ENCODE assay signal across 8 cellular contexts in genomic region chr2:108662207-108662612, GRCh38. TPM values are rescaled to one million over a fixed set of nuclear protein-coding genes. Genes with fewer than 3 reads are reported as not detected.
A peak's percentile ranks its signal among the peaks of the same experiment; 100 is the strongest.
DNase-seq lines count a peak whose midpoint lies in the region; ATAC-seq and TF ChIP-seq lines count a peak whose summit lies in the region.
"Not testable (repeated sequence)": the region's sequence is repeated elsewhere in the genome, so short reads cannot be mapped to it uniquely, and the experiment has no call there.

No MANE protein-coding gene starts in this region.

- peak overlapping the region; percentile 76 for H3K4me2 ChIP-seq in smooth muscle cell

- not testable (repeated sequence) for H3K27me3 ChIP-seq in right lobe of liver; smooth muscle cell (ENCODE audit: low read depth)

- H4K20me1 ChIP-seq in smooth muscle cell (ENCODE audit: low read depth), result not testable (repeated sequence)

- ATAC-seq in GM19467 (IDR thresholded peaks at IDR 0.05; ENCODE audit: unreplicated experiment) (peak; percentile 87), HG02938 (IDR thresholded peaks at IDR 0.05; ENCODE audit: unreplicated experiment) (peak; percentile 87), esophagus mucosa (peak; percentile 73), right lobe of liver (peak; percentile 49 to 87 (median 61))
- peak; percentile 41 to 69 for ATAC-seq in activated CD4-positive, CD25-positive, alpha-beta regulatory T cell treated with anti-CD3 and anti-CD28 coated beads, Interleukin-2, amount 50 U/mL, for 24 hours

- not testable (repeated sequence) for TF ChIP-seq POLR2A in right lobe of liver (IDR thresholded peaks at IDR 0.05)

- not testable (repeated sequence) for H3F3A ChIP-seq in smooth muscle cell (ENCODE audit: low read depth)

- not testable (repeated sequence) for H3K9ac ChIP-seq in smooth muscle cell (ENCODE audit: low read depth)

- H3K36me3 ChIP-seq in right lobe of liver; smooth muscle cell (ENCODE audit: low read depth): not testable (repeated sequence)

- not testable (repeated sequence) for TF ChIP-seq CTCF in right lobe of liver (IDR thresholded peaks at IDR 0.05); smooth muscle cell (IDR thresholded peaks at IDR 0.05; ENCODE audit: borderline replicate concordance, insufficient read depth, poor library complexity, severe bottlenecking)

- not testable (repeated sequence) for H3K27ac ChIP-seq in right lobe of liver
- H3K27ac ChIP-seq in smooth muscle cell (ENCODE audit: low read depth), result peak overlapping the region; percentile 86

- intact Hi-C loops in right lobe of liver (cut with DNase I), result not testable (repeated sequence)

- not testable (repeated sequence) for H2AFZ ChIP-seq in smooth muscle cell (ENCODE audit: low read depth)

- H3K4me1 ChIP-seq in right lobe of liver; smooth muscle cell (ENCODE audit: low read depth): not testable (repeated sequence)

- not testable (repeated sequence) for H3K9me3 ChIP-seq in right lobe of liver; smooth muscle cell (replicated peaks; ENCODE audit: low read depth)

- in situ Hi-C loops in Caki2 (cut with HindIII; ENCODE audit: low pct_unique_long_range_greater_than_20kb, low sequenced_read_pairs), result not testable (repeated sequence)

- peak; percentile 67 for DNase-seq in Caki2 (ENCODE audit: low read depth)
- peak; percentile 52 to 61 for DNase-seq in Kasumi-1 (lab: John Stamatoyannopoulos, UW)
- DNase-seq in right lobe of liver; smooth muscle cell (lab: John Stamatoyannopoulos, UW; ENCODE audit: unreplicated experiment): not testable (repeated sequence)

- WGBS in right lobe of liver (ENCODE audit: insufficient coverage, low coverage, low lambda C conversion rate, missing lambda C conversion rate), result 37% methylated on average over 5 of the region's 5 CpGs
- WGBS in smooth muscle cell (ENCODE audit: low lambda C conversion rate), result 1% methylated on average over 5 of the region's 5 CpGs

- not testable (repeated sequence) for H3K4me3 ChIP-seq in right lobe of liver, smooth muscle cell

- peaks cover 12% of the 10 kb centered on the region for H3K79me2 ChIP-seq in smooth muscle cell (ENCODE audit: low read depth)

RNA-seq across cellular contexts. Expression of gene RANBP2, which starts 57.1 kb away (rescaled TPM):
- 14.6 and 16.5 TPM in 2 replicates for total RNA-seq in Caki2 (2014; rRNA removed; shearing (Covaris generic); ENCODE audit: low replicate concordance)
- total RNA-seq in esophagus mucosa (39.2 TPM), right lobe of liver (10 to 100 TPM; 31.9 to 41.5 (median 36.1) TPM), smooth muscle cell (56.9 and 79.1 TPM in 2 replicates)
- polyA plus RNA-seq in smooth muscle cell, result 7.8 and 8.0 TPM in 2 replicates
